ENCODE assay signal across 16 cellular contexts in the genomic region with DNA sequence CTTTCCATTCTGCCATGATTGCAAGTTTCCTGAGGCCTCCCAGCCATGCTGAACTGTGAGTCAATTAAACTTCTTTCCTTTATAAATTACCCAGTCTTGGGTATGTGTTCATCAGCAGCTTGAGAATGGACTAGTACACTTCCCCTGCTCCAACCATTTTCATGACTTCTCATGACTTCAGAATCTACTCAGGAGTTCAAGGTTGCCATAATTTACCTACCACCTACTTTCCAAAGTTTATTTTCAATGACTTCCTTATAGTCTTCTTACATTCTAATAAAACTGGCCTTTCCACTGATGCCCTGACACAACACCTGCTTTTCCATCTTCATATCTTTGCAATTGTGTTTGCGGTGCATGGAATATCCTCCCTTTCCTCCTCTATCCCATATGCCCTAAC. TPM values are rescaled to one million over a fixed set of nuclear protein-coding genes. Genes with fewer than 3 reads are reported as not detected.
DNase-seq lines count a peak whose midpoint lies in the region; ATAC-seq lines count a peak whose summit lies in the region.
"Had no signal": no experiment of that assay in that cellular context is flagged by ENCODE, and none has a peak within 500 bp of the region (broad histone marks: within the 10 kb centered on the region; RNA-seq: fewer than 3 reads in every experiment).

No MANE protein-coding gene starts in this region.

- peaks cover 0 to 3% of the 10 kb centered on the region in 2 donors for H3K9me3 ChIP-seq in mucosa of rectum (ENCODE audit: control insufficient read depth in 2 of 2, low read length in 2 of 2)
- H3K9me3 ChIP-seq: BE2C had no signal

- peak; percentile 82 for ATAC-seq in left colon
- no peak for ATAC-seq in GM19324 (IDR thresholded peaks at IDR 0.05; ENCODE audit: low FRiP score, unreplicated experiment)

- no peaks in the 10 kb centered on the region for H3K4me1 ChIP-seq in mucosa of rectum (ENCODE audit: control insufficient read depth in 2 of 2, insufficient read depth in 2 of 2, low read length in 2 of 2)
- H3K4me1 ChIP-seq: BE2C, BLaER1 had no signal

- intact Hi-C loops in left colon (cut with DNase I, micrococcal nuclease), result no loop called here

- H3K9ac ChIP-seq in mucosa of rectum (ENCODE audit: low read depth in 1 of 2, low read length in 2 of 2), result no peak overlapping the region
- H3K9ac ChIP-seq: BLaER1 had no signal

- H3K4me3 ChIP-seq in mucosa of rectum (ENCODE audit: low read length in 2 of 2), result no peak overlapping the region
- H3K4me3 ChIP-seq: BLaER1 had no signal

- DNase-seq in left colon, result no peak
- DNase-seq in DMS 273 (lab: John Stamatoyannopoulos, UW; ENCODE audit: unreplicated experiment), result no peak
- no peak for DNase-seq in SKM-1 treated with dmso at 0.1 percent for 144 hours (lab: John Stamatoyannopoulos, UW; ENCODE audit: unreplicated experiment)
- DNase-seq: 8988T; ACHN; BE2C; C1 segment of cervical spinal cord; CD4-positive, alpha-beta memory T cell; CD4-positive, CD25-positive, alpha-beta regulatory T cell; CD8-positive, alpha-beta memory T cell; COR-L47; DMS79 treated with DMSO at 0.1 percent for 48 hours; GF-D8 had no signal

- peak overlapping the region; percentile 58 to 65 for H3K27ac ChIP-seq in mucosa of rectum (ENCODE audit: low read depth in 2 of 2, low read length in 2 of 2)
- H3K27ac ChIP-seq: BLaER1 had no signal

- no peaks in the 10 kb centered on the region for H3K27me3 ChIP-seq in mucosa of rectum (ENCODE audit: control insufficient read depth in 2 of 2, insufficient read depth in 2 of 2, low read length in 2 of 2)
- H3K27me3 ChIP-seq: BE2C, BLaER1 had no signal

- no peaks in the 10 kb centered on the region for H3K36me3 ChIP-seq in mucosa of rectum (ENCODE audit: control insufficient read depth in 2 of 2, insufficient read depth in 2 of 2, low read length in 2 of 2)
- H3K36me3 ChIP-seq: BE2C, BLaER1 had no signal

RNA-seq across cellular contexts. Expression of a gene that starts 31.2 kb away (rescaled TPM):
- total RNA-seq in left colon, result 100 to 1,000 TPM; 140 to 169 TPM
